ENCODE assay signal across 15 cellular contexts in genomic region chr5:962386-962785, GRCh38. TPM values are rescaled to one million over a fixed set of nuclear protein-coding genes. Genes with fewer than 3 reads are reported as not detected.
DNase-seq lines count a peak whose midpoint lies in the region; ATAC-seq, FAIRE-seq and TF ChIP-seq lines count a peak whose summit lies in the region.
"Had no signal": no experiment of that assay in that cellular context is flagged by ENCODE, and none has a peak within 500 bp of the region (broad histone marks: within the 10 kb centered on the region; RNA-seq: fewer than 3 reads in every experiment).

No MANE protein-coding gene starts in this region.

- peak overlapping the region; percentile 82 for H3K9ac ChIP-seq in BLaER1
- H3K9ac ChIP-seq in BLaER1 treated with 17β-estradiol and CSF1 and Interleukin-3, amounts not matched to agents 10 nM and 100 nM = peak overlapping the region in 5 of 11 experiments; percentile 24 to 77 (median 73); a peak in 9 of 22 replicates

- H3K79me2 ChIP-seq in osteoblast (ENCODE audit: insufficient read depth, low read length) = no peaks in the 10 kb centered on the region

- peak; percentile 55 for DNase-seq in coronary artery (ENCODE audit: low spot score)
- peak; percentile 21 for DNase-seq in osteoblast (ENCODE audit: insufficient read length, low spot score, missing footprints)
- no peak for DNase-seq in stimulated activated CD8-positive, alpha-beta memory T cell treated with anti-CD3 and anti-CD28 coated beads, Interleukin-4, amount 100 ng/mL, for 48 hours
- no peak for DNase-seq in frontal cortex (ENCODE audit: low spot score in 2 of 2)
- DNase-seq: C1 segment of cervical spinal cord, EL, H9, KG1, NCI-H2029 treated with DMSO at 0.1 percent for 48 hours, NCI-H510A treated with DMSO at 0.1 percent for 48 hours, SHP77 had no signal

- FAIRE-seq in frontal cortex (lab: Jason Lieb, UNC) = no peak

- no peaks in the 10 kb centered on the region for H4K20me1 ChIP-seq in BLaER1
- H4K20me1 ChIP-seq in BLaER1 treated with 17β-estradiol and CSF1 and Interleukin-3, amounts not matched to agents 10 nM and 100 nM = peaks cover 0 to 56% (median 0%) of the 10 kb centered on the region in 11 experiments; a peak in 6 of 22 replicates
- H4K20me1 ChIP-seq in osteoblast (ENCODE audit: insufficient read depth, low read length) = no peaks in the 10 kb centered on the region

- H3K4me3 ChIP-seq in BLaER1 (peak overlapping the region; percentile 64; the same call in 1 of the 2 replicates), coronary artery (no peak overlapping the region), osteoblast (ENCODE audit: insufficient read depth, low read length) (no peak overlapping the region)
- H3K4me3 ChIP-seq in BLaER1 treated with 17β-estradiol and CSF1 and Interleukin-3, amounts not matched to agents 10 nM and 100 nM = peak overlapping the region in 1 of 10 experiments; percentile 39; a peak in 1 of 20 replicates
- H3K4me3 ChIP-seq: Peyer's patch had no signal

- H3K4me2 ChIP-seq in BLaER1 (peak overlapping the region; percentile 99), osteoblast (ENCODE audit: insufficient read depth, low read length) (no peak overlapping the region)
- H3K4me2 ChIP-seq in BLaER1 treated with 17β-estradiol and CSF1 and Interleukin-3, amounts not matched to agents 10 nM and 100 nM = peak overlapping the region in 9 of 11 experiments; percentile 86 to 99 (median 92); a peak in 19 of 22 replicates

- H3K36me3 ChIP-seq in BLaER1 (0 out of 2 replicates have a peak, but pooled peaks cover 5% of the 10 kb centered on the region), osteoblast (ENCODE audit: insufficient read depth, low read length) (no peaks in the 10 kb centered on the region)
- 0 out of 22 replicates have a peak, but pooled peaks cover 0 to 6% (median 0%) of the 10 kb centered on the region in 11 experiments for H3K36me3 ChIP-seq in BLaER1 treated with 17β-estradiol and CSF1 and Interleukin-3, amounts not matched to agents 10 nM and 100 nM
- H3K36me3 ChIP-seq: Peyer's patch had no signal

- H3K4me1 ChIP-seq in BLaER1 (peaks cover 100% of the 10 kb centered on the region), osteoblast (ENCODE audit: insufficient read depth, low read length) (peaks cover 18% of the 10 kb centered on the region)
- peaks cover 64 to 100% (median 94%) of the 10 kb centered on the region in 10 experiments for H3K4me1 ChIP-seq in BLaER1 treated with 17β-estradiol and CSF1 and Interleukin-3, amounts not matched to agents 10 nM and 100 nM

- peaks cover 16% of the 10 kb centered on the region for H3K27me3 ChIP-seq in BLaER1
- peaks cover 8 to 79% (median 16%) of the 10 kb centered on the region in 11 experiments; a peak in 20 of 22 replicates for H3K27me3 ChIP-seq in BLaER1 treated with 17β-estradiol and CSF1 and Interleukin-3, amounts not matched to agents 10 nM and 100 nM
- H3K27me3 ChIP-seq in osteoblast (ENCODE audit: insufficient read depth, low read length) = peaks cover 31% of the 10 kb centered on the region
- H3K27me3 ChIP-seq: Peyer's patch had no signal

- no peak for ATAC-seq in GM21526 (IDR thresholded peaks at IDR 0.05; ENCODE audit: low FRiP score, unreplicated experiment)

- no peak for TF ChIP-seq CTCF in coronary artery (IDR thresholded peaks at IDR 0.05)
- no peak for TF ChIP-seq CTCF in osteoblast (IDR thresholded peaks at IDR 0.05; ENCODE audit: extremely low read depth, low read depth, low read length)

- peaks cover 10% of the 10 kb centered on the region for H3K9me3 ChIP-seq in BLaER1
- H3K9me3 ChIP-seq in BLaER1 treated with 17β-estradiol and CSF1 and Interleukin-3, amounts not matched to agents 10 nM and 100 nM (replicated peaks in 1 of 11) = peaks cover 0 to 11% (median 5%) of the 10 kb centered on the region in 11 experiments; a peak in 9 of 22 replicates
- H3K9me3 ChIP-seq in osteoblast (ENCODE audit: low read depth, low read length) = no peaks in the 10 kb centered on the region
- H3K9me3 ChIP-seq: Peyer's patch had no signal

- no peak overlapping the region for H2AFZ ChIP-seq in osteoblast (ENCODE audit: low read length)

- H3K27ac ChIP-seq in BLaER1 = peak overlapping the region; percentile 94
- peak overlapping the region in 6 of 11 experiments; percentile 50 to 90 (median 78); a peak in 11 of 22 replicates for H3K27ac ChIP-seq in BLaER1 treated with 17β-estradiol and CSF1 and Interleukin-3, amounts not matched to agents 10 nM and 100 nM
- H3K27ac ChIP-seq in coronary artery = no peak overlapping the region
- H3K27ac ChIP-seq in osteoblast (ENCODE audit: low read depth, low read length) = no peak overlapping the region

RNA-seq across cellular contexts. Expression of gene NKD2, which starts 46.2 kb away (rescaled TPM):
- total RNA-seq in osteoblast = under 0.01 TPM in 1 of 2 replicates, not detected in the other
- 2.9 TPM for total RNA-seq in frontal cortex

Comparison
In these comparisons a context has a peak if more than half of its experiments do, and no peak if none do; other contexts are left out.
1. H3K27ac ChIP-seq: peak in BLaER1 (single experiment) and BLaER1 treated with 17β-estradiol and CSF1 and Interleukin-3, amounts not matched to agents 10 nM and 100 nM (6 of 11); none in coronary artery (0 of 2) and osteoblast (single experiment).
2. DNase-seq: peak in coronary artery (single experiment) and osteoblast (single experiment); none in stimulated activated CD8-positive, alpha-beta memory T cell treated with anti-CD3 and anti-CD28 coated beads, Interleukin-4, amount 100 ng/mL, for 48 hours (single experiment) and frontal cortex (0 of 2).